2 cellular contexts compared by ENCODE assay signal in the genomic region with DNA sequence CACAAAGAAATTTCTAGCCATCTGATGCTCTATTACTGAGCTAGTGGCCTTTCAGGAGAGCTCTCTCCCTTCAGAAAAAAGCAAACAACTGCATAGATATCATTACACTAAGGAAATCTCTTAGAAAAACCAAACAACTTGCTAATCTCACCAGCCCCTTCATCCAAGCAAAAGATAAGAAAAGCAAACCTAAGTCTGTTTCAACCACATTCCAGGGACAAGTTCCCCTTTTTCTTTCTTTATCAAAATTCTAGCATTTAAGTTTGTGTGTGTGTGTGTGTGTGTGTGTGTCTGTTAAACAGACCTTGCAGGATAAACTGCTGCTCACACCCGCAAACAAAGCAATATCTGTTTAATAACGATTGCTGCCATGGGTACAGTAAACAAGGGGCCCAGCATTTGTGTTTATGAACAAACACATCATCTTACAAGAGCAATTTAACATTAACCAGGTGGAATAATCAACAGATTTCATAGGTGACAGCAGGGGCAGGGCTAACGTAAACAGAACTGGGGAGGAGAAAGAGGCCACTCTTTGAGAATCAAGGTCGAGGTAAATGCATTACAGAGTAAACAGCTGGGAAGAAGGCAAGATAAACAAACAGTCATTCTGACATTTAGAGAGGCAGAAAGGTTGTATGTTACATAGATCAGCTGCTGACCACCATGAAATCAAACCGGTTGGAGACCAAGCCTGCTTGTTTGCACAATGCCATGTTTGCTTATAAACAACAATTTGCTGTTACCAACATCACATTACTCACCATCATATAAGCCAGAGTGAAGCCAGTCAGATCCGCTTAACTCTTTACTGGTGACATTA.
TF ChIP-seq lines count a peak whose summit lies in the region.

No MANE protein-coding gene starts in this region.

TF ChIP-seq in H1, 55 proteins besides CTCF, POLR2A, EP300 and RAD21:
- TF ChIP-seq SIN3A (conservative IDR thresholded peaks at IDR 0.05 in 1 of 2, IDR thresholded peaks at IDR 0.05 in 1 of 2; ENCODE audit: low read depth in 1 of 2, low read length in 2 of 2) (0 out of 4 replicates have a peak, but pooled peaks of 1 of the 2 experiments have one; percentile 60), SIX5 (IDR thresholded peaks at IDR 0.05; ENCODE audit: low read depth, low read length) (no peak), MAFK (IDR thresholded peaks at IDR 0.05; ENCODE audit: low read depth, low read length) (no peak), CTBP2 (IDR thresholded peaks at IDR 0.05; ENCODE audit: borderline replicate concordance, insufficient read depth, insufficient read length, low read length) (no peak), RBBP5 (IDR thresholded peaks at IDR 0.05; ENCODE audit: borderline replicate concordance, low read depth, low read length) (no peak), RFX5 (IDR thresholded peaks at IDR 0.05; ENCODE audit: borderline replicate concordance, low read depth, low read length) (no peak)

TF ChIP-seq in SK-N-SH treated with all-trans-retinoic acid at 6 μM for 48 hours, 23 proteins besides CTCF, POLR2A, EP300 and RAD21:
- TF ChIP-seq, protein P1, sequence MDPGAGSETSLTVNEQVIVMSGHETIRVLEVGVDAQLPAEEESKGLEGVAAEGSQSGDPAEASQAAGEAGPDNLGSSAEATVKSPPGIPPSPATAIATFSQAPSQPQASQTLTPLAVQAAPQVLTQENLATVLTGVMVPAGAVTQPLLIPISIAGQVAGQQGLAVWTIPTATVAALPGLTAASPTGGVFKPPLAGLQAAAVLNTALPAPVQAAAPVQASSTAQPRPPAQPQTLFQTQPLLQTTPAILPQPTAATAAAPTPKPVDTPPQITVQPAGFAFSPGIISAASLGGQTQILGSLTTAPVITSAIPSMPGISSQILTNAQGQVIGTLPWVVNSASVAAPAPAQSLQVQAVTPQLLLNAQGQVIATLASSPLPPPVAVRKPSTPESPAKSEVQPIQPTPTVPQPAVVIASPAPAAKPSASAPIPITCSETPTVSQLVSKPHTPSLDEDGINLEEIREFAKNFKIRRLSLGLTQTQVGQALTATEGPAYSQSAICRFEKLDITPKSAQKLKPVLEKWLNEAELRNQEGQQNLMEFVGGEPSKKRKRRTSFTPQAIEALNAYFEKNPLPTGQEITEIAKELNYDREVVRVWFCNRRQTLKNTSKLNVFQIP (CRISPR knock-in tag; IDR thresholded peaks at IDR 0.05; ENCODE audit: borderline replicate concordance, low read depth), result no peak
- TF ChIP-seq TOX (CRISPR knock-in tag; IDR thresholded peaks at IDR 0.05; ENCODE audit: borderline replicate concordance) (no peak), ISL1 (CRISPR knock-in tag; IDR thresholded peaks at IDR 0.05) (no peak), CSDC2 (CRISPR knock-in tag; IDR thresholded peaks at IDR 0.05) (no peak), RARB (CRISPR knock-in tag; IDR thresholded peaks at IDR 0.05) (no peak), BACH2 (CRISPR knock-in tag; IDR thresholded peaks at IDR 0.05; ENCODE audit: borderline replicate concordance) (no peak), ESRRG (CRISPR knock-in tag; IDR thresholded peaks at IDR 0.05) (no peak), ZFP30 (CRISPR knock-in tag; IDR thresholded peaks at IDR 0.05) (no peak), ZNF8 (CRISPR knock-in tag; IDR thresholded peaks at IDR 0.05) (no peak), PPARA (CRISPR knock-in tag; IDR thresholded peaks at IDR 0.05; ENCODE audit: borderline replicate concordance) (no peak)
- TF ChIP-seq, protein P2, sequence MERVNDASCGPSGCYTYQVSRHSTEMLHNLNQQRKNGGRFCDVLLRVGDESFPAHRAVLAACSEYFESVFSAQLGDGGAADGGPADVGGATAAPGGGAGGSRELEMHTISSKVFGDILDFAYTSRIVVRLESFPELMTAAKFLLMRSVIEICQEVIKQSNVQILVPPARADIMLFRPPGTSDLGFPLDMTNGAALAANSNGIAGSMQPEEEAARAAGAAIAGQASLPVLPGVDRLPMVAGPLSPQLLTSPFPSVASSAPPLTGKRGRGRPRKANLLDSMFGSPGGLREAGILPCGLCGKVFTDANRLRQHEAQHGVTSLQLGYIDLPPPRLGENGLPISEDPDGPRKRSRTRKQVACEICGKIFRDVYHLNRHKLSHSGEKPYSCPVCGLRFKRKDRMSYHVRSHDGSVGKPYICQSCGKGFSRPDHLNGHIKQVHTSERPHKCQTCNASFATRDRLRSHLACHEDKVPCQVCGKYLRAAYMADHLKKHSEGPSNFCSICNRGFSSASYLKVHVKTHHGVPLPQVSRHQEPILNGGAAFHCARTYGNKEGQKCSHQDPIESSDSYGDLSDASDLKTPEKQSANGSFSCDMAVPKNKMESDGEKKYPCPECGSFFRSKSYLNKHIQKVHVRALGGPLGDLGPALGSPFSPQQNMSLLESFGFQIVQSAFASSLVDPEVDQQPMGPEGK (CRISPR knock-in tag; IDR thresholded peaks at IDR 0.05; ENCODE audit: borderline replicate concordance), result no peak
